Comparison of ENCODE assay signal across 8 cellular contexts in genomic region chr6:165383323-165383722, GRCh38.
"Had no signal": no experiment of that assay in that cellular context is flagged by ENCODE, and none has a peak within 500 bp of the region (broad histone marks: within the 10 kb centered on the region; RNA-seq: fewer than 3 reads in every experiment).

No MANE protein-coding gene starts in this region.

- FAIRE-seq: HTR-8/SVneo, K562 had no signal

- H3K4me3 ChIP-seq: GM23338, K562 had no signal

- H3K4me3 Mint-ChIP-seq: GM23338, HFFc6 had no signal

- ATAC-seq: GM23338, HCT116, K562 had no signal

- H2AFZ ChIP-seq: GM23338 had no signal

- H3K27ac Mint-ChIP-seq: GM23338, HFFc6 had no signal

- H3K4me2 ChIP-seq: GM23338 had no signal

- H3K4me1 Mint-ChIP-seq: GM23338 had no signal

- H3K9me3 Mint-ChIP-seq: GM23338 had no signal

- DNase-seq: H7, HFFc6, IMR-90, KG1 had no signal
